10 cellular contexts compared by ENCODE assay signal in the genomic region with DNA sequence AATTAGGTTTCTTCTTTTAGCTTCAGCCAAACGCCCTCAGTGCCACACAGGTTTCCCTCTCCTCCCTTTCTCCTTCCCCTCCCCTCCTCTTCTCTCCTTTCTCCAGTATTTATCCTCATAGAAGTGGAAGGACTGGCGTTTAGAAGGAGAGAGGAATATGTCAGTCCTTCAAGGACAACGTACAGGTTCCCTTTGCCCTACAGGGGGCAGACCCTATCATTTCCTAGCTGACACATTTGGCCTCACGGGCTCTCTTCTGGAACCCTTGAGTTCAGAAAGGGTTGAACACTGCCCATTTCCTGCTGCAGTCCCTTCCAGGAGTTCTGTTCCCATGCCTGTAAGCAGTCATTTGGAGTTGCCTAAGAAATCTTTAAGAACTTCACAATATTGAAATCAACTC. TPM values are rescaled to one million over a fixed set of nuclear protein-coding genes. Genes with fewer than 3 reads are reported as not detected.
DNase-seq lines count a peak whose midpoint lies in the region; ATAC-seq and TF ChIP-seq lines count a peak whose summit lies in the region.
"Had no signal": no experiment of that assay in that cellular context is flagged by ENCODE, and none has a peak within 500 bp of the region (broad histone marks: within the 10 kb centered on the region; RNA-seq: fewer than 3 reads in every experiment).

No MANE protein-coding gene starts in this region.

- H3K4me1 ChIP-seq in ES-I3 (ENCODE audit: insufficient read depth, low read length) = peaks cover 13% of the 10 kb centered on the region; the same call in 1 of the 2 replicates

- H3K9me3 Mint-ChIP-seq in mesothelial cell of epicardium = no peaks in the 10 kb centered on the region

- DNase-seq in NCI-H510A (lab: John Stamatoyannopoulos, UW) = peak; percentile 32
- peak; percentile 36 for DNase-seq in dermis blood vessel endothelial cell
- no peak for DNase-seq in mesothelial cell of epicardium (ENCODE audit: low spot score in 2 of 2, unreplicated experiment in 2 of 2)
- DNase-seq in stimulated activated CD4-positive, alpha-beta T cell treated with anti-CD3 and anti-CD28 coated beads, Interleukin-4, amount 100 ng/mL, for 1 hour = no peak
- DNase-seq: activated naive CD4-positive, alpha-beta T cell; head of caudate nucleus had no signal

- TF ChIP-seq CTCF in 22Rv1 (IDR thresholded peaks at IDR 0.05) = peak; percentile 28; the same call in 1 of the 2 replicates
- TF ChIP-seq CTCF in mesothelial cell of epicardium (IDR thresholded peaks at IDR 0.05; ENCODE audit: unreplicated experiment) = no peak

- no peaks in the 10 kb centered on the region for H3K9me3 ChIP-seq in ES-I3 (ENCODE audit: control insufficient read depth, insufficient read depth, low read length)

- peak overlapping the region; percentile 3; the same call in 1 of the 2 replicates for H3K9ac ChIP-seq in ES-I3 (ENCODE audit: low read depth, low read length)

- no peak for ATAC-seq in HG03460 (IDR thresholded peaks at IDR 0.05; ENCODE audit: unreplicated experiment)
- no peak for ATAC-seq in HG03378 (IDR thresholded peaks at IDR 0.05; ENCODE audit: unreplicated experiment)

- H3K27me3 Mint-ChIP-seq in mesothelial cell of epicardium (ENCODE audit: low read depth) = peaks cover 63% of the 10 kb centered on the region

- H3K36me3 Mint-ChIP-seq in mesothelial cell of epicardium = no peaks in the 10 kb centered on the region

- no peak overlapping the region for H3K27ac ChIP-seq in 22Rv1

- H3K36me3 ChIP-seq in ES-I3 (ENCODE audit: insufficient read depth, low read length) = no peaks in the 10 kb centered on the region

- H3K4me1 Mint-ChIP-seq in mesothelial cell of epicardium = peaks cover 17% of the 10 kb centered on the region

- H3K4me3 Mint-ChIP-seq in mesothelial cell of epicardium = no peak overlapping the region

- H3K27ac Mint-ChIP-seq in mesothelial cell of epicardium = no peak overlapping the region

RNA-seq across cellular contexts. Expression of a gene that starts 46.1 kb away (rescaled TPM):
- total RNA-seq in dermis blood vessel endothelial cell (5.4 and 13.2 TPM in 2 replicates), mesothelial cell of epicardium (17.6 to 20.2 TPM (median 18.3 TPM) in 3 replicates)

Comparison
In these comparisons a context has a peak if more than half of its experiments do, and no peak if none do; other contexts are left out.
1. DNase-seq: peak in NCI-H510A (single experiment) and dermis blood vessel endothelial cell (single experiment); none in mesothelial cell of epicardium (0 of 2) and stimulated activated CD4-positive, alpha-beta T cell treated with anti-CD3 and anti-CD28 coated beads, Interleukin-4, amount 100 ng/mL, for 1 hour (single experiment).